In the genomic region with DNA sequence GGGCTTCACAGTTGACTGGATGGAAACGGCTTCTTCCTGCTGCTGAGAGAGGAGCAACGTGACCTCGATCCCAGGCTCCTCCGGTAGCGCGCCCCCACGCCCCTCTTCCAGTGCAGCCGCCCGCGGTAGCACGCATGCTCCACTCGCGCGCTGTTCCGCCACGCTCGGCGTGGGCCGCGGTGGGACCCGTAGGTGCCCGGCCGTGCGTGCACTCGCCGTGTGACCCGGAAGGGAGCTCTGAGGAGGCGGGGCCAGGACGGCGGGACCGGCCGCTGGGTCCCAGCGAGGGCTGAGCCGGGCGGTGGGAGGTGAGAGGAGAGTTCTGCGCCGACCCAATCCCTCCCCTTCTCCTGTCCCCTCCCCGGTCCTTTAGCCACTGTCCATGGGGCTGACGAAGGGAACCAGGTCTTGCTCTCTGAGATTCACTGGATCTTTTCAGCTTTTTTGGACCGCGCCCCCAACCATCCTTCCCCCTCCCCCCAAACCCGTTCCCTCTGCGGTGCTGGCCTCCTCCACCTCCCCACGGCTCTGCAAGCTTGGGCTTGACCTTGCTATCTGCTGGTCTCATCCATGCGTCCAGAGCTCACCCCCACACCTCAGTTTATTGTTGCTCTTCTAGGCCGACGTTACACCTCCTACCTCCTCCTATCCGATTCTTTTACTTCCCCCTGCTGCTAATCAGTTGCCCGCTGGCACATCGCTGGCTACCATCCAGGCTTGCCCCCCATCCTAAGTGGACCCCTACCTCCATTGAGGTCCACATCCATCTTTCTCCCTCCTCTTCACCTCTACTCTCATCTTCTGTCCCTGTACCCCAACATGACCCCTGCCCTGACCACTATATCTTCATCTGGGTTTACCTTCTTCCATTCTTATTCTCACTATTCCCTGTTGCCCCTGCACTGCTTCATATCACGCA, we compare ENCODE assay signal across 8 cellular contexts. TPM values are rescaled to one million over a fixed set of nuclear protein-coding genes. Genes with fewer than 3 reads are reported as not detected.
DNase-seq lines count a peak whose midpoint lies in the region; ATAC-seq and TF ChIP-seq lines count a peak whose summit lies in the region.

A gene (plus strand): TSS at position 255 of the 919 bp plus-strand sequence. CDS start 2,115 bp downstream, outside the sequence.

- H3K9ac ChIP-seq in BLaER1 (peak within 1 kb of the TSS; percentile 84), NT2/D1 (ENCODE audit: insufficient read length, low read depth) (peak within 1 kb of the TSS; percentile 85)

- H3K36me3 ChIP-seq in BLaER1: peaks cover 59% of the 10 kb centered on the region
- peaks cover 43% of the 10 kb centered on the region for H3K36me3 ChIP-seq in NT2/D1 (ENCODE audit: insufficient read depth, insufficient read length, low read length)
- H3K36me3 ChIP-seq in mesodermal cell (ENCODE audit: control insufficient read depth, insufficient read depth, low read length): peaks cover 42% of the 10 kb centered on the region

- peak within 1 kb of the TSS; percentile 67 for H3K27ac ChIP-seq in BLaER1
- peak within 1 kb of the TSS; percentile 66 for H3K27ac ChIP-seq in mesodermal cell (ENCODE audit: low read depth, low read length, severe bottlenecking)

- H3K4me1 ChIP-seq in BLaER1 (peaks cover 40% of the 10 kb centered on the region), NT2/D1 (ENCODE audit: insufficient read depth, insufficient read length) (peaks cover 3% of the 10 kb centered on the region), mesodermal cell (ENCODE audit: control insufficient read depth, insufficient read depth, low read length, poor library complexity, severe bottlenecking) (peaks cover 9% of the 10 kb centered on the region)

- TF ChIP-seq POLR2A in GM19099 (IDR thresholded peaks at IDR 0.05; ENCODE audit: extremely low read depth, insufficient read length, low read depth): peak; percentile 90

- peak within 1 kb of the TSS; percentile 97 for H3K4me2 ChIP-seq in BLaER1

- 7 to 9% methylated on average over 27 to 50 of the region's 51 CpGs for WGBS in mesodermal cell (ENCODE audit: insufficient coverage in 2 of 2), 2 experiments

- no peak for DNase-seq in NT2/D1 (ENCODE audit: low read depth, low spot score)
- DNase-seq in activated CD8-positive, alpha-beta memory T cell treated with anti-CD3 and anti-CD28 coated beads, Interleukin-2, amount 50 U/mL, for 4 hours: peak; percentile 81
- peak; percentile 56 for DNase-seq in stimulated activated CD8-positive, alpha-beta memory T cell treated with anti-CD3 and anti-CD28 coated beads, Interleukin-15, amount 100 ng/mL, for 1 hour (ENCODE audit: low read depth)

- peak within 1 kb of the TSS; percentile 82 for H3K4me3 ChIP-seq in BLaER1
- H3K4me3 ChIP-seq in NT2/D1 (ENCODE audit: insufficient read length, low read depth): peak within 1 kb of the TSS; percentile 63
- H3K4me3 ChIP-seq in mesodermal cell (ENCODE audit: extremely low read depth, insufficient read depth, low read length, poor library complexity, severe bottlenecking): peak within 1 kb of the TSS; percentile 65

- H4K20me1 ChIP-seq in BLaER1: no peaks in the 10 kb centered on the region

- ATAC-seq in HG03378 (IDR thresholded peaks at IDR 0.05; ENCODE audit: unreplicated experiment): peak; percentile 65

- no peaks in the 10 kb centered on the region for H3K27me3 ChIP-seq in BLaER1
- no peaks in the 10 kb centered on the region for H3K27me3 ChIP-seq in NT2/D1 (ENCODE audit: insufficient read depth, insufficient read length)

- in situ Hi-C loops in endometrial microvascular endothelial cells (cut with HindIII; ENCODE audit: inconsistent ontology term, low pct_unique_long_range_greater_than_20kb, low sequenced_read_pairs): no loop called here

- H3K9me3 ChIP-seq in BLaER1 (no peaks in the 10 kb centered on the region; the same call in 1 of the 2 replicates), NT2/D1 (ENCODE audit: insufficient read depth, low read length) (no peaks in the 10 kb centered on the region), mesodermal cell (ENCODE audit: control insufficient read depth, low read length) (no peaks in the 10 kb centered on the region)

RNA-seq across cellular contexts. Expression of the gene that starts here (rescaled TPM):
- 31.2 TPM for total RNA-seq in endometrial microvascular endothelial cells (ENCODE audit: inconsistent ontology term)
- 25.5 TPM for polyA plus RNA-seq in mesodermal cell (2013, experiment 1 of 2)
- polyA plus RNA-seq in mesodermal cell (2013, experiment 2 of 2): 23.9 TPM
